10 cellular contexts compared by ENCODE assay signal in genomic region chr1:50847303-50847702, GRCh38.
"Had no signal": no experiment of that assay in that cellular context is flagged by ENCODE, and none has a peak within 500 bp of the region (broad histone marks: within the 10 kb centered on the region; RNA-seq: fewer than 3 reads in every experiment).

No MANE protein-coding gene starts in this region.

- H3K4me3 ChIP-seq: GM23248, GM23338, HAP-1 had no signal

- ATAC-seq: GM23338, HCT116 had no signal

- DNase-seq: GM23248, GOT3, H7, H9, HCEC 1CT, HFFc6 had no signal

- H3K4me3 Mint-ChIP-seq: GM23338, H9, HFFc6 had no signal

- FAIRE-seq: H1 had no signal

- H3K9me3 Mint-ChIP-seq: HFFc6 had no signal

- H3K27ac ChIP-seq: GM23248 had no signal

- H3K9ac ChIP-seq: GM23248 had no signal

- H3K9me3 ChIP-seq: HAP-1 had no signal

- H3K27ac Mint-ChIP-seq: H9, HFFc6 had no signal

- H3K4me2 ChIP-seq: GM23338 had no signal

- H2AFZ ChIP-seq: GM23248, GM23338 had no signal
